ENCODE assay signal across 1 cellular context in genomic region chr5:43039468-43040286, GRCh38.
TF ChIP-seq lines count a peak whose summit lies in the region.

No MANE protein-coding gene starts in this region.

TF ChIP-seq in K562, 482 proteins besides CTCF, POLR2A, EP300 and RAD21 (continued from another document and continues in another):
- TF ChIP-seq ZNF764 (CRISPR knock-in tag; IDR thresholded peaks at IDR 0.05; ENCODE audit: low read depth) (no peak), SMARCB1 (IDR thresholded peaks at IDR 0.05; ENCODE audit: insufficient read length, low read depth) (no peak), MNT (conservative IDR thresholded peaks at IDR 0.05) (peak; percentile 32), HDGF (IDR thresholded peaks at IDR 0.05) (no peak), SMC3 (conservative IDR thresholded peaks at IDR 0.05; ENCODE audit: insufficient read depth, low read depth, low read length) (no peak), TSC22D4 (tag; IDR thresholded peaks at IDR 0.05) (no peak), ZNF354B (CRISPR knock-in tag; IDR thresholded peaks at IDR 0.05) (no peak), CBX1 (IDR thresholded peaks at IDR 0.05; ENCODE audit: low read depth) (0 out of 2 replicates have a peak, but pooled peaks have one; percentile 60), SNRNP70 (optimal IDR thresholded peaks at IDR 0.05; ENCODE audit: low read depth, low read length) (no peak), GTF2F1 (IDR thresholded peaks at IDR 0.05; ENCODE audit: low read depth, low read length) (no peak), EGR1 (conservative IDR thresholded peaks at IDR 0.05) (peak; percentile 78), ZNF134 (CRISPR knock-in tag; conservative IDR thresholded peaks at IDR 0.05) (no peak), SRSF9 (IDR thresholded peaks at IDR 0.05; ENCODE audit: borderline replicate concordance, low read depth, low read length) (no peak), UBTF (IDR thresholded peaks at IDR 0.05; ENCODE audit: borderline replicate concordance in 1 of 2, low read depth in 2 of 2, low read length in 2 of 2) (peak; percentile 57 to 80), ZFP36 (IDR thresholded peaks at IDR 0.05; ENCODE audit: low read depth, low read length, partially characterized antibody) (no peak), RBM22 (IDR thresholded peaks at IDR 0.05; ENCODE audit: low read depth, low read length, poor library complexity, severe bottlenecking) (no peak), ARID4B (CRISPR knock-in tag; IDR thresholded peaks at IDR 0.05) (no peak), HNRNPL (IDR thresholded peaks at IDR 0.05; ENCODE audit: low read depth, low read length) (no peak), MTA2 (IDR thresholded peaks at IDR 0.05; ENCODE audit: low read depth) (no peak), ZNF347 (CRISPR knock-in tag; IDR thresholded peaks at IDR 0.05; ENCODE audit: low read depth) (no peak), NCOA1 (IDR thresholded peaks at IDR 0.05; ENCODE audit: low read depth) (no peak), JUNB (CRISPR knock-in tag; conservative IDR thresholded peaks at IDR 0.05) (no peak), COPS2 (conservative IDR thresholded peaks at IDR 0.05) (no peak), PREB (CRISPR knock-in tag; IDR thresholded peaks at IDR 0.05) (no peak; the same call in 1 of the 2 replicates), TGIF2 (CRISPR knock-in tag; IDR thresholded peaks at IDR 0.05) (no peak), NCOA2 (IDR thresholded peaks at IDR 0.05; ENCODE audit: partially characterized antibody in 2 of 2) (no peak), KAT7 (CRISPR knock-in tag; IDR thresholded peaks at IDR 0.05; ENCODE audit: borderline replicate concordance) (no peak), ZNF174 (CRISPR knock-in tag; IDR thresholded peaks at IDR 0.05) (no peak), SMARCA4 (IDR thresholded peaks at IDR 0.05) (no peak), YY1 (IDR thresholded peaks at IDR 0.05; ENCODE audit: borderline replicate concordance in 1 of 3, control insufficient read depth in 1 of 3, extremely low read depth in 1 of 3, insufficient read depth in 3 of 3, insufficient read length in 1 of 3, insufficient replicate concordance in 2 of 3, low read depth in 1 of 3, low read length in 2 of 3) (peak in 2 of 3 experiments; percentile 54 to 78), FOXP4 (CRISPR knock-in tag; IDR thresholded peaks at IDR 0.05; ENCODE audit: borderline replicate concordance) (no peak), TFE3 (CRISPR knock-in tag; IDR thresholded peaks at IDR 0.05) (no peak), GATA2 (CRISPR knock-in tag; IDR thresholded peaks at IDR 0.05) (no peak), SFPQ (IDR thresholded peaks at IDR 0.05; ENCODE audit: low read depth, low read length) (no peak), ZNF274 (IDR thresholded peaks at IDR 0.05; ENCODE audit: borderline replicate concordance, low read depth, low read length) (no peak), GATAD2A (IDR thresholded peaks at IDR 0.05) (peak; percentile 41; the same call in 1 of the 2 replicates), ZNF239 (CRISPR knock-in tag; IDR thresholded peaks at IDR 0.05) (no peak), SNIP1 (IDR thresholded peaks at IDR 0.05; ENCODE audit: low read depth) (no peak), BMI1 (IDR thresholded peaks at IDR 0.05; ENCODE audit: low read length) (no peak), RBM15 (IDR thresholded peaks at IDR 0.05; ENCODE audit: insufficient read depth, low read length) (no peak), SIN3B (IDR thresholded peaks at IDR 0.05; ENCODE audit: low read depth) (no peak), MLLT1 (IDR thresholded peaks at IDR 0.05) (peak in 1 of 2 experiments; percentile 62; a peak in 1 of 4 replicates), PRMT5 (CRISPR knock-in tag; IDR thresholded peaks at IDR 0.05) (no peak), PHF8 (IDR thresholded peaks at IDR 0.05; ENCODE audit: borderline replicate concordance, low read length) (peak; percentile 14; the same call in 1 of the 2 replicates), GMEB1 (CRISPR knock-in tag; IDR thresholded peaks at IDR 0.05) (no peak)
